In the genomic region with DNA sequence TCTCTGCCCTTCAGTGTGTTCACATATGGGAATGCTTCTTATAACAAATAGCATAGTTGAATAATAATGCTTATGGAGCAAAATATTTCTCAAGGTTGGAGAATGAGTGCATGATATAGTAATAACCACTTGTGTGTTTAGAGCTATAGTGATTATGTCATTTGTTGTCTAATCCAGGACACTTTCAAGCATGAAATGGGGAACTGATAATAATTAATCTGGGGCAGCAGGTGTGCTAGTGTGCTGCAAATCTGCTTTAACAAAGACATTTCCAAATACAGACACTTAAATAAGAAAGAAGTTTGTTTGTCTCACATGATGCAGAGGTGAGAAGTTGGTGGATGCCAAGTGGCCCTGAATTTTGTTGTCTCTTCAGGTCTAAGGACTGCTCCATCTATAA, we compare ENCODE assay signal across 20 cellular contexts.
"Had no signal": no experiment of that assay in that cellular context is flagged by ENCODE, and none has a peak within 500 bp of the region (broad histone marks: within the 10 kb centered on the region; RNA-seq: fewer than 3 reads in every experiment).

No MANE protein-coding gene starts in this region.

- H3K27ac ChIP-seq: ascending aorta, breast epithelium, right atrium auricular region, skin epidermis, transverse colon had no signal

- H3K27me3 Mint-ChIP-seq: activated naive CD4-positive, alpha-beta T cell treated with anti-CD3 and anti-CD28 coated beads, Interleukin-2, amount 10 ng/mL, durations not matched to agents 7 days and 5 days; dendritic cell treated with granulocyte-macrophage colony-stimulating factor and Interleukin-4, amounts not matched to agents 40 ng/mL and 50 ng/mL, for 4 days; natural killer cell treated with Interleukin-12 subunit alpha and Interleukin-12 subunit beta and Interleukin-15 and Interleukin-18, amount 100 ng/mL, for 72 hours had no signal

- DNase-seq: activated CD4-positive, alpha-beta T cell treated with anti-CD3 and anti-CD28 coated beads for 1 hour; activated CD4-positive, alpha-beta T cell treated with anti-CD3 and anti-CD28 coated beads, Interleukin-2, amount 50 U/mL, for 48 hours; activated naive CD4-positive, alpha-beta T cell treated with anti-CD3 and anti-CD28 coated beads, Interleukin-2, amount 10 ng/mL, durations not matched to agents 7 days and 5 days; cerebellar nuclear complex; effector memory CD4-positive, alpha-beta T cell; foreskin fibroblast; glutamatergic neuron; hypothalamus; mesendoderm; nucleus accumbens; posterior cingulate gyrus; stimulated activated CD4-positive, alpha-beta T cell treated with anti-CD3 and anti-CD28 coated beads, Interleukin-4, amount 100 ng/mL, for 24 hours; stimulated activated naive CD8-positive, alpha-beta T cell treated with anti-CD3 and anti-CD28 coated beads, Interleukin-15, Interleukin-2, amounts not matched to agents 100 U/mL and 50 U/mL, for 24 hours; transverse colon had no signal

- H3K4me1 Mint-ChIP-seq: activated naive CD4-positive, alpha-beta T cell treated with anti-CD3 and anti-CD28 coated beads, Interleukin-2, amount 10 ng/mL, durations not matched to agents 7 days and 5 days had no signal

- H3K4me1 ChIP-seq: ascending aorta, breast epithelium, right atrium auricular region, transverse colon had no signal

- H3K4me3 ChIP-seq: ascending aorta, breast epithelium, right atrium auricular region, skin epidermis, transverse colon had no signal

- H3K36me3 Mint-ChIP-seq: activated naive CD4-positive, alpha-beta T cell treated with anti-CD3 and anti-CD28 coated beads, Interleukin-2, amount 10 ng/mL, durations not matched to agents 7 days and 5 days; natural killer cell treated with Interleukin-12 subunit alpha and Interleukin-12 subunit beta and Interleukin-15 and Interleukin-18, amount 100 ng/mL, for 72 hours had no signal

- H3K4me3 Mint-ChIP-seq: activated naive CD4-positive, alpha-beta T cell treated with anti-CD3 and anti-CD28 coated beads, Interleukin-2, amount 10 ng/mL, durations not matched to agents 7 days and 5 days; dendritic cell treated with granulocyte-macrophage colony-stimulating factor and Interleukin-4, amounts not matched to agents 40 ng/mL and 50 ng/mL, for 4 days; natural killer cell treated with Interleukin-12 subunit alpha and Interleukin-12 subunit beta and Interleukin-15 and Interleukin-18, amount 100 ng/mL, for 72 hours had no signal

- H3K9me3 ChIP-seq: ascending aorta, breast epithelium, right atrium auricular region, transverse colon had no signal

- H3K36me3 ChIP-seq: ascending aorta, breast epithelium, right atrium auricular region, transverse colon had no signal

- H3K27ac Mint-ChIP-seq: activated naive CD4-positive, alpha-beta T cell treated with anti-CD3 and anti-CD28 coated beads, Interleukin-2, amount 10 ng/mL, durations not matched to agents 7 days and 5 days; dendritic cell treated with granulocyte-macrophage colony-stimulating factor and Interleukin-4, amounts not matched to agents 40 ng/mL and 50 ng/mL, for 4 days; natural killer cell treated with Interleukin-12 subunit alpha and Interleukin-12 subunit beta and Interleukin-15 and Interleukin-18, amount 100 ng/mL, for 72 hours had no signal

- ATAC-seq: natural killer cell treated with Interleukin-12 subunit alpha and Interleukin-12 subunit beta and Interleukin-15 and Interleukin-18, amount 100 ng/mL, for 72 hours; stimulated activated naive CD8-positive, alpha-beta T cell treated with anti-CD3 and anti-CD28 coated beads, Interleukin-15, Interleukin-2, amounts not matched to agents 100 U/mL and 50 U/mL, for 24 hours had no signal
